ENCODE assay signal across 14 cellular contexts in the genomic region with DNA sequence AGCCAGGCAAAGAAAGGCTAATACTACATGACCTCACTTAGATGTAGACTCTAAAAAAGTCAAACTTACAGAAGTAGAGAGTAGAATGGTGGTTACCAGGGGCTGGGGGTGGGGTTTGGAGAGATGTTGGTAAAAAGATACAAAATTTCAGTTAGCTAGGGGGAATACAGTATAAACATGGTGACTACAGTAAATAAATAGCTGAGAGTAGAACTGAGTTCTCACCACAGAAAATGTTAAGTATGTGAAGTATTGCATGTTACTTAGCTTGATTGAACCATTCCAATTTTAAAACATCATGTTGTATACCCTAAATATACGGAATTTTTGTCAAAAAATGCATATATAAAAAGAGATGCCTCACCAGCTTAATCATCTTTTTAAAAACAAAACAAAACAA.
DNase-seq lines count a peak whose midpoint lies in the region; ATAC-seq and TF ChIP-seq lines count a peak whose summit lies in the region.
"Had no signal": no experiment of that assay in that cellular context is flagged by ENCODE, and none has a peak within 500 bp of the region (broad histone marks: within the 10 kb centered on the region; RNA-seq: fewer than 3 reads in every experiment).

No MANE protein-coding gene starts in this region.

- 88 to 90% methylated on average over 1 of the region's 1 CpG for WGBS in heart right ventricle, 2 donors

- H3K27me3 ChIP-seq in ACC112 (ENCODE audit: insufficient read depth, low read length) (no peaks in the 10 kb centered on the region), DND-41 (ENCODE audit: insufficient read depth, low read length, poor library complexity) (no peaks in the 10 kb centered on the region), heart right ventricle (peaks cover 0 to 89% (median 0%) of the 10 kb centered on the region in 7 donors)
- H3K27me3 ChIP-seq: stomach had no signal

- ATAC-seq in DND-41 (ENCODE audit: insufficient read depth, low read depth): no peak
- no peak for ATAC-seq in activated naive CD8-positive, alpha-beta T cell treated with anti-CD3 and anti-CD28 coated beads, Interleukin-2, amount 10 ng/mL, durations not matched to agents 7 days and 5 days (ENCODE audit: low read depth)
- no peak for ATAC-seq in heart right ventricle
- ATAC-seq: Panc1 had no signal

- H3K9me3 ChIP-seq in DND-41 (ENCODE audit: insufficient read depth, low read length, severe bottlenecking) (no peaks in the 10 kb centered on the region), heart right ventricle (no peaks in the 10 kb centered on the region)
- H3K9me3 ChIP-seq: psoas muscle, stomach had no signal

- H3K79me2 ChIP-seq in ACC112 (ENCODE audit: control insufficient read depth, insufficient read depth, low read length, unreplicated experiment) (no peaks in the 10 kb centered on the region), DND-41 (ENCODE audit: insufficient read depth, low read length) (no peaks in the 10 kb centered on the region)

- H3K27ac ChIP-seq in ACC112 (ENCODE audit: low read depth, low read length) (peak overlapping the region; percentile 74; the same call in 1 of the 2 replicates), DND-41 (ENCODE audit: low read length) (no peak overlapping the region), heart right ventricle (peak overlapping the region in 2 of 10 donors; percentile 11 to 32)
- H3K27ac ChIP-seq: psoas muscle had no signal

- H3K27me3 Mint-ChIP-seq in activated naive CD8-positive, alpha-beta T cell treated with anti-CD3 and anti-CD28 coated beads, Interleukin-2, amount 10 ng/mL, durations not matched to agents 7 days and 5 days: no peaks in the 10 kb centered on the region

- peaks cover 24% of the 10 kb centered on the region for H3K36me3 Mint-ChIP-seq in activated naive CD8-positive, alpha-beta T cell treated with anti-CD3 and anti-CD28 coated beads, Interleukin-2, amount 10 ng/mL, durations not matched to agents 7 days and 5 days
- H3K36me3 Mint-ChIP-seq: brain had no signal

- DNase-seq in DND-41 (no peak), iris pigment epithelial cell (ENCODE audit: low read depth) (peak; percentile 84), DMS79 (lab: John Stamatoyannopoulos, UW) (no peak), heart right ventricle (no peak), GDM1 (lab: John Stamatoyannopoulos, UW) (no peak), T1000 (lab: John Stamatoyannopoulos, UW) (no peak)
- DNase-seq in activated naive CD8-positive, alpha-beta T cell treated with anti-CD3 and anti-CD28 coated beads, Interleukin-2, amount 10 ng/mL, durations not matched to agents 7 days and 5 days: no peak
- DNase-seq: NCI-H1105, NCI-H524 had no signal

- TF ChIP-seq CTCF in DND-41 (IDR thresholded peaks at IDR 0.05; ENCODE audit: borderline replicate concordance, extremely low read depth, low read length, poor library complexity, severe bottlenecking) (no peak), heart right ventricle (IDR thresholded peaks at IDR 0.05) (no peak)

- peaks cover 24% of the 10 kb centered on the region for H3K4me1 ChIP-seq in ACC112 (ENCODE audit: control insufficient read depth, insufficient read depth, low read length, unreplicated experiment)
- H3K4me1 ChIP-seq in DND-41 (ENCODE audit: insufficient read depth, low read length): peaks cover 44% of the 10 kb centered on the region
- peaks cover 0 to 35% (median 16%) of the 10 kb centered on the region in 9 donors for H3K4me1 ChIP-seq in heart right ventricle
- H3K4me1 ChIP-seq: psoas muscle had no signal

- intact Hi-C loops in heart right ventricle (cut with DNase I): no loop called here

- H3K4me1 Mint-ChIP-seq in activated naive CD8-positive, alpha-beta T cell treated with anti-CD3 and anti-CD28 coated beads, Interleukin-2, amount 10 ng/mL, durations not matched to agents 7 days and 5 days: peaks cover 73% of the 10 kb centered on the region

- 0 out of 2 replicates have a peak overlapping the region, but pooled peaks have one; percentile 12 for H3K9ac ChIP-seq in DND-41 (ENCODE audit: low read depth, low read length)

- no peaks in the 10 kb centered on the region for H3K36me3 ChIP-seq in ACC112 (ENCODE audit: insufficient read depth, low read length)
- no peaks in the 10 kb centered on the region for H3K36me3 ChIP-seq in DND-41 (ENCODE audit: insufficient read depth, low read length)
- no peaks in the 10 kb centered on the region for H3K36me3 ChIP-seq in heart right ventricle
- H3K36me3 ChIP-seq: stomach had no signal

- H3K4me3 ChIP-seq in ACC112 (ENCODE audit: low read depth, low read length) (no peak overlapping the region), DND-41 (ENCODE audit: low read depth in 1 of 2, low read length in 2 of 2) (no peak overlapping the region), heart right ventricle (no peak overlapping the region)
- H3K4me3 ChIP-seq: psoas muscle had no signal

- no peaks in the 10 kb centered on the region for H3K9me3 Mint-ChIP-seq in activated naive CD8-positive, alpha-beta T cell treated with anti-CD3 and anti-CD28 coated beads, Interleukin-2, amount 10 ng/mL, durations not matched to agents 7 days and 5 days
- H3K9me3 Mint-ChIP-seq: brain had no signal

- peaks cover 13% of the 10 kb centered on the region; the same call in 1 of the 2 replicates for H4K20me1 ChIP-seq in DND-41 (ENCODE audit: insufficient read depth, low read length)

- POLR2A ChIA-PET in activated naive CD8-positive, alpha-beta T cell treated with anti-CD3 and anti-CD28 coated beads, Interleukin-2, amount 10 ng/mL, durations not matched to agents 7 days and 5 days (lab: Charles Lee): interaction anchor here (0.7 to 5.1 kb wide), 4 partner anchors 16 to 172 kb away, joined by 3 to 36 read pairs (median 6); no protein-coding TSS in a partner anchor

- peak overlapping the region; percentile 66 for H3K4me3 Mint-ChIP-seq in activated naive CD8-positive, alpha-beta T cell treated with anti-CD3 and anti-CD28 coated beads, Interleukin-2, amount 10 ng/mL, durations not matched to agents 7 days and 5 days
- H3K4me3 Mint-ChIP-seq: brain had no signal

- H2AFZ ChIP-seq in ACC112 (ENCODE audit: low read length, unreplicated experiment): no peak overlapping the region
- no peak overlapping the region for H2AFZ ChIP-seq in DND-41 (ENCODE audit: low read depth, low read length)

- peak overlapping the region; percentile 92 for H3K27ac Mint-ChIP-seq in activated naive CD8-positive, alpha-beta T cell treated with anti-CD3 and anti-CD28 coated beads, Interleukin-2, amount 10 ng/mL, durations not matched to agents 7 days and 5 days

- peak overlapping the region; percentile 63 for H3K4me2 ChIP-seq in DND-41 (ENCODE audit: insufficient read depth, low read length)
